ENCODE assay signal across 9 cellular contexts in the genomic region with DNA sequence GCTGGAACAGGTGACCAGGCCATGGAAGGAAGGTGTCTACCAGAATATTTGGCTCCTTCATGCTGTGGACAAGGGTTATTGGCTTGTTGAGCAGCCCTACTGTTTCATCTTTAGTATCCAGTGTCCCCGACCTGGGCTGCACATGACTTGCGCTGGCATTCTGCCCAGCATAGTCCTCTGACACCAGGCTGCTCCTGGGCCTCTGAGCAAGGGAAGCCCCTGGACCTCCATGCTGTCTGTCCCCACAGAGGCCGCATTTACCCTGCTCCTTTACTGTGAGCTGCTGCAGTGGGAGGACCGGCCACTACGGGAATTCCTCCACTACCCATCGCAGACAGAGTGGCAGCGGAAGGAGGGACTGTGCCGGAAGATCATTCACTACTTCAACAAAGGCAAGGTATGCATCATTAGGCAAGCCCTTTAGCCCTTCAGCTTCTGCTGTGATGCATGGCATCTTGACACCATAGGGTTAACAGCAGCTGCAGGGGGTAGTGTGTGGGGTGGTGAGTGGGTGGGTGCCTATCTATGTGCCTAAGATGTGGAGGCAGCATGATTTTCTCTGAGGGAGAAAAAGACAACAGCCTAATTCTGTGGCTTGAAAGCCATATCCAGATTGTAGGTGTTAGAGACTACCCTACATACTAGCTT. TPM values are rescaled to one million over a fixed set of nuclear protein-coding genes. Genes with fewer than 3 reads are reported as not detected.
DNase-seq lines count a peak whose midpoint lies in the region; ATAC-seq and TF ChIP-seq lines count a peak whose summit lies in the region.
"Had no signal": no experiment of that assay in that cellular context is flagged by ENCODE, and none has a peak within 500 bp of the region (broad histone marks: within the 10 kb centered on the region; RNA-seq: fewer than 3 reads in every experiment).

No MANE protein-coding gene starts in this region.

- H3K27ac ChIP-seq in dorsolateral prefrontal cortex (peak overlapping the region in 57 of 59 donors; percentile 0 to 94 (median 75)), aorta (ENCODE audit: low read depth in 1 of 2, low read length in 2 of 2) (peak overlapping the region; percentile 33 to 98)

- H3K27me3 ChIP-seq in dorsolateral prefrontal cortex (no peaks in the 10 kb centered on the region), aorta (ENCODE audit: control insufficient read depth in 1 of 2, insufficient read depth in 2 of 2, low read length in 1 of 2) (no peaks in the 10 kb centered on the region)

- intact Hi-C loops in Right ventricle myocardium inferior (cut with DNase I) (no loop called here), cardiac septum (cut with DNase I) (no loop called here), dorsolateral prefrontal cortex (cut with DNase I) (no loop called here), aorta (cut with DNase I) (no loop called here)

- no peak for DNase-seq in Right ventricle myocardium inferior (ENCODE audit: missing footprints)
- no peak for DNase-seq in cardiac septum (ENCODE audit: low spot score)
- no peak for DNase-seq in dorsolateral prefrontal cortex
- peak; percentile 28 to 80 for DNase-seq in lung microvascular endothelial cell (ENCODE audit: low read depth in 2 of 2)
- no peak for DNase-seq in aorta
- no peak for DNase-seq in NCI-H345 (lab: John Stamatoyannopoulos, UW)
- DNase-seq: NCI-H1105 had no signal

- 91 to 92% methylated on average over 8 of the region's 8 CpGs for WGBS in aorta, 2 donors

- H3K36me3 ChIP-seq in aorta (ENCODE audit: control insufficient read depth in 1 of 2, insufficient read depth in 2 of 2, low read length in 1 of 2) = no peaks in the 10 kb centered on the region

- H3K9me3 ChIP-seq in aorta (ENCODE audit: control insufficient read depth, low read length) = no peaks in the 10 kb centered on the region

- TF ChIP-seq CTCF in dorsolateral prefrontal cortex (IDR thresholded peaks at IDR 0.05 in 54 of 56, conservative IDR thresholded peaks at IDR 0.05 in 2 of 56; ENCODE audit: low read depth in 1 of 56, partially characterized antibody in 56 of 56) = no peak

- ATAC-seq in Right ventricle myocardium inferior = peak; percentile 24
- ATAC-seq in aorta (ENCODE audit: low FRiP score) = no peak
- no peak for ATAC-seq in GM18511 (IDR thresholded peaks at IDR 0.05; ENCODE audit: unreplicated experiment)
- ATAC-seq in GM19395 (IDR thresholded peaks at IDR 0.05; ENCODE audit: unreplicated experiment) = no peak

- H3K4me3 ChIP-seq in dorsolateral prefrontal cortex (no peak overlapping the region), aorta (ENCODE audit: low read length in 2 of 2) (no peak overlapping the region)

- H3K4me1 ChIP-seq in aorta (ENCODE audit: control insufficient read depth in 1 of 2, insufficient read depth in 2 of 2, low read length in 2 of 2) = peaks cover 2 to 7% of the 10 kb centered on the region in 2 donors

RNA-seq across cellular contexts. Expression of a gene that starts 44.0 kb away (rescaled TPM):
- 46.1 TPM for total RNA-seq in Right ventricle myocardium inferior
- 77.6 TPM for total RNA-seq in cardiac septum
- total RNA-seq in dorsolateral prefrontal cortex = 10 to 100 TPM; 12.0 to 80.8 (median 29.0) TPM
- total RNA-seq in lung microvascular endothelial cell = 65.2 and 127 TPM in 2 replicates
- 100 to 1,000 TPM in 1 of 2 donors, 10 to 100 TPM in 1; 78.9 to 108 TPM for total RNA-seq in aorta
- polyA plus RNA-seq in aorta = 10 to 100 TPM; 47.7 to 67.1 TPM

RNA-seq across cellular contexts. Expression of a gene that starts 50.0 kb away (rescaled TPM):
- total RNA-seq in Right ventricle myocardium inferior (11.8 TPM), cardiac septum (18.1 TPM), dorsolateral prefrontal cortex (10 to 100 TPM; 15.0 to 22.9 (median 19.1) TPM), lung microvascular endothelial cell (24.2 and 30.8 TPM in 2 replicates), aorta (10 to 100 TPM; 22.4 to 25.4 TPM)
- 1 to 10 TPM; 6.9 to 10.0 TPM for polyA plus RNA-seq in aorta

Comparison
In these comparisons a context has a peak if more than half of its experiments do, and no peak if none do; other contexts are left out.
1. DNase-seq: peak in lung microvascular endothelial cell (2 of 2); none in Right ventricle myocardium inferior (single experiment), cardiac septum (single experiment), dorsolateral prefrontal cortex (0 of 10), aorta (0 of 2) and NCI-H345 (single experiment).